Comparison of ENCODE assay signal across 11 cellular contexts in genomic region chr3:14879161-14879888, GRCh38.
DNase-seq lines count a peak whose midpoint lies in the region; ATAC-seq, FAIRE-seq and TF ChIP-seq lines count a peak whose summit lies in the region.
"Had no signal": no experiment of that assay in that cellular context is flagged by ENCODE, and none has a peak within 500 bp of the region (broad histone marks: within the 10 kb centered on the region; RNA-seq: fewer than 3 reads in every experiment).

No MANE protein-coding gene starts in this region.

- H3K4me2 ChIP-seq in GM23338 (no peak overlapping the region), PC-3 (ENCODE audit: low read length) (no peak overlapping the region)

- DNase-seq in GM23338 (ENCODE audit: low spot score) (peak; percentile 68), PC-3 (peak; percentile 13), bronchial epithelial cell (ENCODE audit: low read depth) (no peak), foreskin fibroblast (no peak), cerebellum (ENCODE audit: low spot score) (no peak)
- DNase-seq: body of pancreas, NCI-H1092 had no signal

- no peaks in the 10 kb centered on the region for H3K36me3 Mint-ChIP-seq in GM23338 (ENCODE audit: low read depth)
- no peaks in the 10 kb centered on the region for H3K36me3 Mint-ChIP-seq in nephron (ENCODE audit: low read depth)

- H3K4me3 Mint-ChIP-seq in GM23338 (peak overlapping the region; percentile 12; the same call in 1 of the 3 replicates), nephron (no peak overlapping the region)

- intact Hi-C loops in PC-3 (cut with micrococcal nuclease), result no loop called here

- H3K9me3 Mint-ChIP-seq in GM23338, result no peaks in the 10 kb centered on the region; the same call in 2 of the 3 replicates
- H3K9me3 Mint-ChIP-seq in nephron, result no peaks in the 10 kb centered on the region

- H3K27ac Mint-ChIP-seq in GM23338 (peak overlapping the region; percentile 7; the same call in 1 of the 2 replicates), nephron (peak overlapping the region in 2 of 3 experiments; percentile 10 to 28)

- FAIRE-seq in bronchial epithelial cell (lab: Jason Lieb, UNC), result peak; percentile 32

- H3K9ac ChIP-seq in PC-3 (ENCODE audit: low read length), result no peak overlapping the region
- H3K9ac ChIP-seq: parathyroid adenoma had no signal

- H3K9me2 ChIP-seq in GM23338 (ENCODE audit: insufficient read depth) (no peaks in the 10 kb centered on the region), PC-3 (replicated peaks; ENCODE audit: low read length) (no peaks in the 10 kb centered on the region)

- no peaks in the 10 kb centered on the region for H3K9me3 ChIP-seq in PC-3 (ENCODE audit: low read length)
- H3K9me3 ChIP-seq: body of pancreas had no signal

- BruUV-seq in PC-3 (replicated peaks; lab: Mats Ljungman, UMichigan), result no TSS peak

- no peaks in the 10 kb centered on the region for H3F3A ChIP-seq in GM23338 (replicated peaks; ENCODE audit: low read depth)
- no peaks in the 10 kb centered on the region for H3F3A ChIP-seq in PC-3 (ENCODE audit: low read length, unreplicated experiment)

- CTCF ChIA-PET in PC-3 (lab: Charles Lee), result no interaction called here

- H3K4me1 Mint-ChIP-seq in GM23338 (peaks cover 24% of the 10 kb centered on the region), nephron (peaks cover 23% of the 10 kb centered on the region)

- no peak overlapping the region for H3K4me3 ChIP-seq in GM23338
- H3K4me3 ChIP-seq in PC-3 (ENCODE audit: low read length), result no peak overlapping the region
- H3K4me3 ChIP-seq in bronchial epithelial cell (ENCODE audit: low read depth, low read length), result no peak overlapping the region
- no peak overlapping the region for H3K4me3 ChIP-seq in foreskin fibroblast (ENCODE audit: low read depth in 1 of 2, low read length in 2 of 2)
- H3K4me3 ChIP-seq: body of pancreas had no signal

- H3K27ac ChIP-seq in GM23338 (ENCODE audit: low read depth) (peak overlapping the region; percentile 45; the same call in 1 of the 2 replicates), PC-3 (ENCODE audit: low read length) (no peak overlapping the region)
- H3K27ac ChIP-seq: body of pancreas, parathyroid adenoma had no signal

- no peak overlapping the region for H2AFZ ChIP-seq in GM23338
- H2AFZ ChIP-seq in PC-3 (ENCODE audit: low read length), result no peak overlapping the region
- H2AFZ ChIP-seq: parathyroid adenoma had no signal

- H3K27me3 ChIP-seq in GM23338 (ENCODE audit: insufficient read depth), result no peaks in the 10 kb centered on the region
- H3K27me3 ChIP-seq in PC-3 (ENCODE audit: low read length), result peaks cover 18% of the 10 kb centered on the region; the same call in 1 of the 2 replicates
- H3K27me3 ChIP-seq in bronchial epithelial cell (ENCODE audit: control insufficient read depth, insufficient read depth, low read length), result peaks cover 10% of the 10 kb centered on the region
- H3K27me3 ChIP-seq: body of pancreas had no signal

- no peaks in the 10 kb centered on the region for H3K36me3 ChIP-seq in GM23338 (ENCODE audit: insufficient read depth)
- H3K36me3 ChIP-seq in PC-3 (ENCODE audit: low read depth, low read length), result no peaks in the 10 kb centered on the region
- no peaks in the 10 kb centered on the region for H3K36me3 ChIP-seq in bronchial epithelial cell (ENCODE audit: control insufficient read depth, insufficient read depth, low read length)

- POLR2A ChIA-PET in PC-3 (lab: Charles Lee; ENCODE audit: unreplicated experiment), result no interaction called here

- no peaks in the 10 kb centered on the region for H3K79me2 ChIP-seq in GM23338 (replicated peaks; ENCODE audit: insufficient read depth)
- H3K79me2 ChIP-seq in PC-3 (ENCODE audit: low read length), result no peaks in the 10 kb centered on the region
- H3K79me2 ChIP-seq: parathyroid adenoma had no signal

- H3K27me3 Mint-ChIP-seq in GM23338 (ENCODE audit: insufficient read depth, low read depth, poor library complexity), result peaks cover 2% of the 10 kb centered on the region
- peaks cover 9% of the 10 kb centered on the region for H3K27me3 Mint-ChIP-seq in nephron (ENCODE audit: low read depth)

- H3K4me1 ChIP-seq in GM23338 (ENCODE audit: insufficient read depth) (peaks cover 13% of the 10 kb centered on the region; the same call in 1 of the 2 replicates), PC-3 (ENCODE audit: insufficient read depth, low read length) (no peaks in the 10 kb centered on the region)
- H3K4me1 ChIP-seq: body of pancreas, parathyroid adenoma had no signal

- TF ChIP-seq CTCF in GM23338 (conservative IDR thresholded peaks at IDR 0.05; ENCODE audit: low read depth in 2 of 2) (no peak), PC-3 (conservative IDR thresholded peaks at IDR 0.05; ENCODE audit: low read depth, low read length) (no peak), bronchial epithelial cell (IDR thresholded peaks at IDR 0.05; ENCODE audit: insufficient read depth, low read length, severe bottlenecking) (no peak), nephron (IDR thresholded peaks at IDR 0.05; ENCODE audit: unreplicated experiment in 3 of 3) (no peak), foreskin fibroblast (IDR thresholded peaks at IDR 0.05; ENCODE audit: low read depth, low read length) (no peak)

- H4K20me1 ChIP-seq in GM23338 (replicated peaks; ENCODE audit: insufficient read depth) (no peaks in the 10 kb centered on the region), PC-3 (ENCODE audit: low read length) (no peaks in the 10 kb centered on the region)

- ATAC-seq in GM23338, result peak; percentile 79
- ATAC-seq in PC-3, result peak; percentile 28
- ATAC-seq in GM18511 (IDR thresholded peaks at IDR 0.05; ENCODE audit: unreplicated experiment), result no peak
- no peak for ATAC-seq in activated CD4-positive, CD25-positive, alpha-beta regulatory T cell treated with anti-CD3 and anti-CD28 coated beads, Interleukin-2, amount 50 U/mL, for 24 hours
- ATAC-seq: body of pancreas had no signal

TF ChIP-seq in GM23338, 12 proteins besides CTCF, POLR2A, EP300 and RAD21 (continues in another document):
- TF ChIP-seq POLR2AphosphoS5 (IDR thresholded peaks at IDR 0.05; ENCODE audit: low read depth) (no peak), ZNF114 (CRISPR knock-in tag; IDR thresholded peaks at IDR 0.05) (no peak), EZH2phosphoT487 (IDR thresholded peaks at IDR 0.05; ENCODE audit: unreplicated experiment) (no peak), NANOG (IDR thresholded peaks at IDR 0.05; ENCODE audit: borderline replicate concordance) (no peak), ZNF331 (CRISPR knock-in tag; IDR thresholded peaks at IDR 0.05; ENCODE audit: low read depth) (no peak), JUNB (IDR thresholded peaks at IDR 0.05; ENCODE audit: unreplicated experiment) (no peak), CREB1 (CRISPR knock-in tag; IDR thresholded peaks at IDR 0.05; ENCODE audit: low read depth) (no peak), STAT1 (IDR thresholded peaks at IDR 0.05; ENCODE audit: unreplicated experiment) (no peak), EZH2 (IDR thresholded peaks at IDR 0.05; ENCODE audit: low read depth, unreplicated experiment) (no peak)
- TF ChIP-seq, protein P1, sequence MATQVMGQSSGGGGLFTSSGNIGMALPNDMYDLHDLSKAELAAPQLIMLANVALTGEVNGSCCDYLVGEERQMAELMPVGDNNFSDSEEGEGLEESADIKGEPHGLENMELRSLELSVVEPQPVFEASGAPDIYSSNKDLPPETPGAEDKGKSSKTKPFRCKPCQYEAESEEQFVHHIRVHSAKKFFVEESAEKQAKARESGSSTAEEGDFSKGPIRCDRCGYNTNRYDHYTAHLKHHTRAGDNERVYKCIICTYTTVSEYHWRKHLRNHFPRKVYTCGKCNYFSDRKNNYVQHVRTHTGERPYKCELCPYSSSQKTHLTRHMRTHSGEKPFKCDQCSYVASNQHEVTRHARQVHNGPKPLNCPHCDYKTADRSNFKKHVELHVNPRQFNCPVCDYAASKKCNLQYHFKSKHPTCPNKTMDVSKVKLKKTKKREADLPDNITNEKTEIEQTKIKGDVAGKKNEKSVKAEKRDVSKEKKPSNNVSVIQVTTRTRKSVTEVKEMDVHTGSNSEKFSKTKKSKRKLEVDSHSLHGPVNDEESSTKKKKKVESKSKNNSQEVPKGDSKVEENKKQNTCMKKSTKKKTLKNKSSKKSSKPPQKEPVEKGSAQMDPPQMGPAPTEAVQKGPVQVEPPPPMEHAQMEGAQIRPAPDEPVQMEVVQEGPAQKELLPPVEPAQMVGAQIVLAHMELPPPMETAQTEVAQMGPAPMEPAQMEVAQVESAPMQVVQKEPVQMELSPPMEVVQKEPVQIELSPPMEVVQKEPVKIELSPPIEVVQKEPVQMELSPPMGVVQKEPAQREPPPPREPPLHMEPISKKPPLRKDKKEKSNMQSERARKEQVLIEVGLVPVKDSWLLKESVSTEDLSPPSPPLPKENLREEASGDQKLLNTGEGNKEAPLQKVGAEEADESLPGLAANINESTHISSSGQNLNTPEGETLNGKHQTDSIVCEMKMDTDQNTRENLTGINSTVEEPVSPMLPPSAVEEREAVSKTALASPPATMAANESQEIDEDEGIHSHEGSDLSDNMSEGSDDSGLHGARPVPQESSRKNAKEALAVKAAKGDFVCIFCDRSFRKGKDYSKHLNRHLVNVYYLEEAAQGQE (IDR thresholded peaks at IDR 0.05; ENCODE audit: unreplicated experiment), result no peak

Comparison
In these comparisons a context has a peak if more than half of its experiments do, and no peak if none do; other contexts are left out.
1. ATAC-seq: peak in GM23338 (single experiment) and PC-3 (single experiment); none in GM18511 (single experiment) and activated CD4-positive, CD25-positive, alpha-beta regulatory T cell treated with anti-CD3 and anti-CD28 coated beads, Interleukin-2, amount 50 U/mL, for 24 hours (0 of 2).
2. DNase-seq: peak in GM23338 (single experiment) and PC-3 (single experiment); none in bronchial epithelial cell (single experiment), foreskin fibroblast (0 of 2) and cerebellum (single experiment).